In genomic region chr2:42904576-42904876, GRCh38 we compare ENCODE assay signal across 18 cellular contexts.
DNase-seq lines count a peak whose midpoint lies in the region; ATAC-seq, FAIRE-seq and TF ChIP-seq lines count a peak whose summit lies in the region.
"Had no signal": no experiment of that assay in that cellular context is flagged by ENCODE, and none has a peak within 500 bp of the region (broad histone marks: within the 10 kb centered on the region; RNA-seq: fewer than 3 reads in every experiment).

No MANE protein-coding gene starts in this region.

- H3K27ac ChIP-seq in HEK293 (ENCODE audit: extremely low read depth, low read depth, low read length) (no peak overlapping the region; the same call in 1 of the 2 replicates), ascending aorta (peak overlapping the region; percentile 89 to 90), keratinocyte (ENCODE audit: control insufficient read depth, insufficient read depth, low read length) (no peak overlapping the region), thoracic aorta (peak overlapping the region; percentile 93)

- H3K9me1 ChIP-seq in keratinocyte (ENCODE audit: control insufficient read depth, extremely low read depth, insufficient read depth, low read length): no peaks in the 10 kb centered on the region

- POLR2A ChIA-PET in HEK293 (lab: Yijun Ruan, JAX): no interaction called here

- no peaks in the 10 kb centered on the region for H3K79me2 ChIP-seq in keratinocyte (ENCODE audit: control insufficient read depth, insufficient read depth, low read length)

- H3K4me1 ChIP-seq in HEK293 (ENCODE audit: control insufficient read depth, insufficient read depth, low read length) (peaks cover 31% of the 10 kb centered on the region), ascending aorta (peaks cover 30 to 52% of the 10 kb centered on the region in 2 donors), keratinocyte (ENCODE audit: control insufficient read depth, extremely low read depth, insufficient read depth, low read length) (peaks cover 34% of the 10 kb centered on the region), thoracic aorta (ENCODE audit: control insufficient read depth in 1 of 2, low read depth in 2 of 2) (peaks cover 36 to 86% of the 10 kb centered on the region in 2 donors)

- H3K4me3 ChIP-seq in HEK293 (ENCODE audit: low read depth, low read length) (no peak overlapping the region), ascending aorta (no peak overlapping the region), keratinocyte (ENCODE audit: control insufficient read depth in 2 of 3, extremely low read depth in 1 of 3, insufficient read depth in 2 of 3, low read depth in 1 of 3, low read length in 3 of 3) (no peak overlapping the region), thoracic aorta (no peak overlapping the region)
- H3K4me3 ChIP-seq: psoas muscle had no signal

- peak in 1 of 2 donors; percentile 60 for DNase-seq in ascending aorta (ENCODE audit: low spot score in 2 of 2)
- DNase-seq in keratinocyte (ENCODE audit: low read depth, low spot score): no peak
- no peak for DNase-seq in thoracic aorta (ENCODE audit: low spot score)
- DNase-seq in iPS-NIHi7 (ENCODE audit: extremely low spot score): no peak
- no peak for DNase-seq in NCI-H2029 (lab: John Stamatoyannopoulos, UW)
- DNase-seq in Ammon's horn (ENCODE audit: low spot score): no peak
- DNase-seq: activated effector memory CD4-positive, alpha-beta T cell treated with anti-CD3 and anti-CD28 coated beads, Interleukin-2, amount 50 U/mL, for 16 hours; activated naive CD8-positive, alpha-beta T cell treated with anti-CD3 and anti-CD28 coated beads, Interleukin-2, amount 10 ng/mL, durations not matched to agents 7 days and 5 days; activated T-cell treated with anti-CD3 and anti-CD28 coated beads for 4 hours; CD4-positive, alpha-beta T cell; DMS 273 treated with DMSO at 0.1 percent for 48 hours; naive B cell; NCI-H1694 treated with DMSO at 0.1 percent for 48 hours; nucleus accumbens; OCI-M1; psoas muscle had no signal

- H3K9ac ChIP-seq in keratinocyte (ENCODE audit: control insufficient read depth, extremely low read depth, insufficient read depth, low read length): no peak overlapping the region

- CTCF ChIA-PET in HEK293 (lab: Yijun Ruan, JAX): interaction anchor here (1.2 kb wide), 1 partner anchor 45 kb away, joined by 4 read pairs; no protein-coding TSS in a partner anchor

- no peaks in the 10 kb centered on the region for H4K20me1 ChIP-seq in keratinocyte (ENCODE audit: control insufficient read depth, extremely low read depth, insufficient read depth, low read length)

- H2AFZ ChIP-seq in keratinocyte (ENCODE audit: control insufficient read depth, low read length): peak overlapping the region; percentile 64

- H3K36me3 ChIP-seq in HEK293 (ENCODE audit: control insufficient read depth in 2 of 2, insufficient read depth in 1 of 2, low read length in 2 of 2): no peaks in the 10 kb centered on the region
- H3K36me3 ChIP-seq in ascending aorta: no peaks in the 10 kb centered on the region
- H3K36me3 ChIP-seq in keratinocyte (ENCODE audit: control insufficient read depth in 2 of 2, extremely low read depth in 1 of 2, insufficient read depth in 2 of 2, low read length in 2 of 2): no peaks in the 10 kb centered on the region
- H3K36me3 ChIP-seq in thoracic aorta: no peaks in the 10 kb centered on the region

- intact Hi-C loops in ascending aorta (cut with DNase I): no loop called here

- TF ChIP-seq CTCF in HEK293 (tag by site-specific recombination; IDR thresholded peaks at IDR 0.05): no peak
- no peak for TF ChIP-seq CTCF in ascending aorta (IDR thresholded peaks at IDR 0.05)
- TF ChIP-seq CTCF in keratinocyte (optimal IDR thresholded peaks at IDR 0.05 in 1 of 3, IDR thresholded peaks at IDR 0.05 in 1 of 3, conservative IDR thresholded peaks at IDR 0.05 in 1 of 3; ENCODE audit: extremely low read depth in 1 of 3, insufficient read depth in 2 of 3, low read length in 3 of 3): no peak
- TF ChIP-seq CTCF in thoracic aorta (IDR thresholded peaks at IDR 0.05): no peak

- FAIRE-seq in keratinocyte (lab: Jason Lieb, UNC): no peak
- FAIRE-seq: H1 had no signal

- H3K27me3 ChIP-seq in ascending aorta (no peaks in the 10 kb centered on the region), keratinocyte (ENCODE audit: control insufficient read depth, extremely low read depth, insufficient read depth, low read length) (no peaks in the 10 kb centered on the region), thoracic aorta (replicated peaks; ENCODE audit: insufficient read depth) (no peaks in the 10 kb centered on the region)

- dilution Hi-C loops in keratinocyte (cut with MboI; ENCODE audit: extremely low pct_ligation_motif_present, low sequenced_read_pairs): no loop called here

- no peak overlapping the region for H3K4me2 ChIP-seq in keratinocyte (ENCODE audit: control insufficient read depth, extremely low read depth, insufficient read depth, low read depth, low read length)

- no peaks in the 10 kb centered on the region for H3K9me3 ChIP-seq in HEK293 (ENCODE audit: control insufficient read depth, insufficient read depth, low read depth, low read length)
- no peaks in the 10 kb centered on the region for H3K9me3 ChIP-seq in ascending aorta
- no peaks in the 10 kb centered on the region for H3K9me3 ChIP-seq in keratinocyte (ENCODE audit: control insufficient read depth, low read depth, low read length)
- no peaks in the 10 kb centered on the region for H3K9me3 ChIP-seq in thoracic aorta
- H3K9me3 ChIP-seq: psoas muscle had no signal

- ATAC-seq in thoracic aorta (ENCODE audit: insufficient number of reproducible peaks, low FRiP score, low read depth): no peak

TF ChIP-seq in HEK293, 187 proteins besides CTCF, POLR2A, EP300 and RAD21:
- TF ChIP-seq ZNF2 (tag by site-specific recombination; IDR thresholded peaks at IDR 0.05): no peak
- no peak for TF ChIP-seq PRDM6 (tag by site-specific recombination; IDR thresholded peaks at IDR 0.05)
- TF ChIP-seq ZNF658 (tag by site-specific recombination; IDR thresholded peaks at IDR 0.05): no peak
- TF ChIP-seq GLI4 (tag by site-specific recombination; IDR thresholded peaks at IDR 0.05): no peak
- peak; percentile 58; the same call in 1 of the 2 replicates for TF ChIP-seq ZNF449 (tag by site-specific recombination; IDR thresholded peaks at IDR 0.05)
- no peak for TF ChIP-seq ZBTB44 (tag by site-specific recombination; IDR thresholded peaks at IDR 0.05)
TF ChIP-seq in HEK293: peak in this region for 1.

Comparison
In these comparisons a context has a peak if more than half of its experiments do, and no peak if none do; other contexts are left out.
1. H3K27ac ChIP-seq: peak in ascending aorta (2 of 2) and thoracic aorta (2 of 2); none in HEK293 (single experiment) and keratinocyte (single experiment).